Comparison of ENCODE assay signal across 17 cellular contexts in genomic region chr1:100178092-100178491, GRCh38. TPM values are rescaled to one million over a fixed set of nuclear protein-coding genes. Genes with fewer than 3 reads are reported as not detected.
DNase-seq lines count a peak whose midpoint lies in the region; ATAC-seq and TF ChIP-seq lines count a peak whose summit lies in the region.
"Had no signal": no experiment of that assay in that cellular context is flagged by ENCODE, and none has a peak within 500 bp of the region (broad histone marks: within the 10 kb centered on the region; RNA-seq: fewer than 3 reads in every experiment).

Gene LRRC39 (minus strand): TSS chr1:100178256. CDS start chr1:100168516, 9,740 bp downstream.

- intact Hi-C loops in heart left ventricle (cut with DNase I): no loop called here

- peak within 1 kb of the TSS; percentile 73 to 83 (median 77) for H3K9ac ChIP-seq in skeletal muscle tissue (ENCODE audit: low read depth in 1 of 3, low read length in 3 of 3)
- H3K9ac ChIP-seq: BLaER1 had no signal

- H3K4me3 ChIP-seq in brain microvascular endothelial cell (ENCODE audit: low read depth, low read length): no peak within 1 kb of the TSS
- H3K4me3 ChIP-seq in heart left ventricle: peak within 1 kb of the TSS; percentile 4 to 59 (median 50)
- peak within 1 kb of the TSS; percentile 71 to 76 (median 75) for H3K4me3 ChIP-seq in skeletal muscle tissue (ENCODE audit: low read length in 3 of 3)
- no peak within 1 kb of the TSS for H3K4me3 ChIP-seq in Peyer's patch
- H3K4me3 ChIP-seq: BLaER1, SK-N-MC had no signal

- DNase-seq in brain microvascular endothelial cell (peak; percentile 4), heart left ventricle (no peak), myocyte (ENCODE audit: low read depth) (peak; percentile 45), Peyer's patch (no peak)
- DNase-seq: CD8-positive, alpha-beta memory T cell; DMS153; H7; NCI-H1092; NCI-H1694; NCI-H345; NCI-H526 treated with DMSO at 0.1 percent for 48 hours had no signal

- H3K4me1 ChIP-seq in heart left ventricle: peaks cover 0 to 3% (median 0%) of the 10 kb centered on the region in 12 donors
- peaks cover 4 to 10% (median 8%) of the 10 kb centered on the region in 3 donors for H3K4me1 ChIP-seq in skeletal muscle tissue (ENCODE audit: control insufficient read depth in 3 of 3, insufficient read depth in 3 of 3, low read length in 3 of 3)
- no peaks in the 10 kb centered on the region for H3K4me1 ChIP-seq in Peyer's patch
- H3K4me1 ChIP-seq: BLaER1 had no signal

- 28 to 31% (median 29%) methylated on average over 5 of the region's 5 CpGs for WGBS in heart left ventricle, 4 donors

- H3K27ac ChIP-seq in brain microvascular endothelial cell (no peak within 1 kb of the TSS), heart left ventricle (peak within 1 kb of the TSS; percentile 19 to 81 (median 72)), skeletal muscle tissue (ENCODE audit: low read depth, low read length) (peak within 1 kb of the TSS; percentile 96), Peyer's patch (no peak within 1 kb of the TSS)
- H3K27ac ChIP-seq: BLaER1, HL-60, SK-N-MC had no signal

- peak; percentile 80 to 85 (median 82) for ATAC-seq in heart left ventricle
- ATAC-seq in HG03039 (IDR thresholded peaks at IDR 0.05; ENCODE audit: unreplicated experiment): no peak
- ATAC-seq in GM21786 (IDR thresholded peaks at IDR 0.05; ENCODE audit: unreplicated experiment): no peak

- TF ChIP-seq POLR2A in heart left ventricle (IDR thresholded peaks at IDR 0.05) (no peak), Peyer's patch (IDR thresholded peaks at IDR 0.05) (no peak)

- TF ChIP-seq CTCF in brain microvascular endothelial cell (IDR thresholded peaks at IDR 0.05; ENCODE audit: low read depth, low read length, missing control alignments) (no peak), heart left ventricle (IDR thresholded peaks at IDR 0.05) (no peak), Peyer's patch (IDR thresholded peaks at IDR 0.05) (no peak)

- in situ Hi-C loops in brain microvascular endothelial cell (cut with HindIII; ENCODE audit: low pct_ligation_motif_present, low sequenced_read_pairs): no loop called here

- H3K27me3 ChIP-seq in brain microvascular endothelial cell (replicated peaks) (no peaks in the 10 kb centered on the region), heart left ventricle (no peaks in the 10 kb centered on the region), skeletal muscle tissue (ENCODE audit: control insufficient read depth in 3 of 3, insufficient read depth in 3 of 3, low read length in 3 of 3) (no peaks in the 10 kb centered on the region), Peyer's patch (no peaks in the 10 kb centered on the region)
- H3K27me3 ChIP-seq: BLaER1 had no signal

- H3K9me3 ChIP-seq in heart left ventricle (no peaks in the 10 kb centered on the region), skeletal muscle tissue (ENCODE audit: control insufficient read depth in 3 of 3, low read length in 3 of 3) (no peaks in the 10 kb centered on the region), Peyer's patch (no peaks in the 10 kb centered on the region)
- H3K9me3 ChIP-seq: BLaER1 had no signal

- no peaks in the 10 kb centered on the region for H3K36me3 ChIP-seq in brain microvascular endothelial cell (replicated peaks)
- no peaks in the 10 kb centered on the region for H3K36me3 ChIP-seq in heart left ventricle
- H3K36me3 ChIP-seq in skeletal muscle tissue (ENCODE audit: control insufficient read depth in 3 of 3, insufficient read depth in 3 of 3, low read length in 3 of 3): peaks cover 0 to 6% (median 5%) of the 10 kb centered on the region in 3 donors
- no peaks in the 10 kb centered on the region for H3K36me3 ChIP-seq in Peyer's patch
- H3K36me3 ChIP-seq: BLaER1 had no signal

RNA-seq across cellular contexts. Expression of gene LRRC39, which starts in this region (rescaled TPM):
- total RNA-seq in heart left ventricle: 100 to 1,000 TPM in 5 of 9 donors, 10 to 100 TPM in 4; 53.4 to 203 (median 123) TPM
- 100 to 1,000 TPM in 1 of 2 donors, 10 to 100 TPM in 1; 16.1 to 181 TPM for polyA plus RNA-seq in heart left ventricle
- total RNA-seq in myocyte: 31.4 and 58.7 TPM in 2 replicates
- 9.8 TPM for polyA plus RNA-seq in myocyte (2012)
- 164 TPM for total RNA-seq in skeletal muscle tissue
- total RNA-seq in Peyer's patch: 1 to 10 TPM in 3 of 4 donors, under 1 TPM in 1; 0.35 to 2.5 (median 2.3) TPM
- polyA plus RNA-seq: CD8-positive, alpha-beta memory T cell had no signal

Comparison
In these comparisons a context has a peak if more than half of its experiments do, and no peak if none do; other contexts are left out.
1. DNase-seq: peak in brain microvascular endothelial cell (single experiment) and myocyte (single experiment); none in heart left ventricle (0 of 5) and Peyer's patch (0 of 3).
2. H3K27ac ChIP-seq: peak in heart left ventricle (12 of 12) and skeletal muscle tissue (single experiment); none in brain microvascular endothelial cell (single experiment) and Peyer's patch (0 of 4).
3. H3K4me3 ChIP-seq: peak in heart left ventricle (12 of 12) and skeletal muscle tissue (3 of 3); none in brain microvascular endothelial cell (single experiment) and Peyer's patch (0 of 4).
4. ATAC-seq: peak in heart left ventricle (4 of 4); none in HG03039 (single experiment) and GM21786 (single experiment).